In the genomic region with DNA sequence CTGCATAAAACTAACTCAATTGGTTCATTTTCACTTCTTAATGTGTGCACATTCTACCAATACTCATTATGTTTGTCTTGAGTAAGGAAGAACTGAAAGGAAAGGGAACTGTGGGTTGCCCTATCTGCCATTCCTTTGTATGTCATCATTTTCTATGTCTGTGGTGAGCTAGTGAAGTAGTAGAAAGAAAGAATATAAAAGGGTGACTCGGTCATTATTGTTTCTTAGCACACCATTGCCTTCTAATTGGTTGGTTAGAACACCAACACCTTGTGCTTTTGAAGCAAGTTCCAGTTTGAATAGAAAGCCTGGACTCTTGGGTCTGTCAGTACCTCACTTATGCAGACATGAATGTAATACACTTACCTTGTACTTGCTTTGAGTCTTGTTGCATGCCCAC, we compare ENCODE assay signal across 9 cellular contexts.
"Had no signal": no experiment of that assay in that cellular context is flagged by ENCODE, and none has a peak within 500 bp of the region (broad histone marks: within the 10 kb centered on the region; RNA-seq: fewer than 3 reads in every experiment).

No MANE protein-coding gene starts in this region.

- DNase-seq: activated CD8-positive, alpha-beta T cell treated with anti-CD3 and anti-CD28 coated beads, Interleukin-2, amount 10 ng/mL, durations not matched to agents 7 days and 5 days; activated naive CD4-positive, alpha-beta T cell treated with anti-CD3 and anti-CD28 coated beads for 36 hours; effector memory CD8-positive, alpha-beta T cell; immature natural killer cell; natural killer cell; posterior cingulate gyrus; small intestine; thyroid gland had no signal

- H3K4me3 ChIP-seq: right atrium auricular region, thyroid gland had no signal
